Comparison of ENCODE assay signal across 8 cellular contexts in the genomic region with DNA sequence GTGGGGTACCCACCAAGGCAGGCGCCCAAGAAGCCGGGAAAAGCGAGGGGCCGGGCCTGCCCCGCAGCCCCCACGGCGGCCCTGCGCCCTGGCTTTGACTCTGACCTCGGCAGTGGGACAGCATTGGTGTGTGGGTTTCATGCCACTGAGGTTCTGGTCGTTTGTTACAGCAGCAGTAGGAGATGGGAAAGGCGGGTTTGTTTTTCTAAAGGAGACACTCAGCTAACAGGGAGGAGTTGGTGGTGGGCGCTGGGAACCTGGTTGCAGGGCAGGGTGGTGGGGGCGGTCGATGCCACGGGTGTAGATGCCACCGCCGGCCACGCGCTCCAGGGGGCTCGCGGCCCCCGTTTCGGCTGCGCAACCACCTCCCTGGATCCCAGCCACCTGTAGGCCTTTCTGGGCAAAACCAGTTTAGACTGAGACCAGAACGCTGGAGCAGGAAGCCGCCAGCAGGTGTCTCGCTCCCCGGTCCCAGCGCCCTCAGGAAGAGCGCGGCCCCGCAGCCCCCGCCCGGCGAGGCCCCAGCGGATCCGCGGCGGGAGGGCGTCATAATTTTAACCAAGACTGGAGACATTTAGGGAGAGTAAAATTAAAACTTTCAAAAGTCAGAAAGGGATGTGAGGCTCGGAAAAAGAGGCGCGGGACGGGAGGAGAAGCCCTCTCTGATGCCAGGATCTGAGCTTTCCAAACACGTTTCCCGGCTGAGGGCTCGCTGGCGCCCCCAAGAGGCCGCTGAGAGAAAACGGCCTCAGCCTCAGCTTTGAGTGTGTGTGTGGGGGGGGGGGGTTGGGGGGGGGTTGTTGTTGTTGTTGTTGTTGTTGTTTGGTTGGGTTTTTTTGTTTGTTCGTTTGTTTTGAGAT. TPM values are rescaled to one million over a fixed set of nuclear protein-coding genes. Genes with fewer than 3 reads are reported as not detected.
DNase-seq lines count a peak whose midpoint lies in the region; ATAC-seq, FAIRE-seq and TF ChIP-seq lines count a peak whose summit lies in the region.

No MANE protein-coding gene starts in this region.

- peak; percentile 53 to 68 for ATAC-seq in CD4-positive, CD25-positive, alpha-beta regulatory T cell (ENCODE audit: low read depth in 2 of 2)
- ATAC-seq in IMR-90 (ENCODE audit: low read depth) (peak; percentile 99), omental fat pad (ENCODE audit: low FRiP score) (peak; percentile 96)

- POLR2A ChIA-PET in IMR-90 (lab: Charles Lee; ENCODE audit: unreplicated experiment), result interaction anchor here (0.6 to 1.2 kb wide), 3 partner anchors 39 to 819 kb away, joined by 3 to 5 read pairs (median 4); no protein-coding TSS in a partner anchor
- POLR2A ChIA-PET in PC-9 (lab: Charles Lee; ENCODE audit: unreplicated experiment), result interaction anchor here (0.5 to 0.6 kb wide), 2 partner anchors 106 to 440 kb away, joined by 3 read pairs; no protein-coding TSS in a partner anchor

- H3F3A ChIP-seq in PC-9 (ENCODE audit: insufficient read depth, low read depth), result no peaks in the 10 kb centered on the region

- TF ChIP-seq CTCF in GM20000 (IDR thresholded peaks at IDR 0.05; ENCODE audit: extremely low read depth, missing control alignments) (peak; percentile 55), IMR-90 (conservative IDR thresholded peaks at IDR 0.05; ENCODE audit: low read depth, low read length) (peak; percentile 58), PC-9 (conservative IDR thresholded peaks at IDR 0.05) (peak; percentile 80), omental fat pad (IDR thresholded peaks at IDR 0.05) (peak in 2 of 3 donors; percentile 32 to 46), tibial nerve (IDR thresholded peaks at IDR 0.05) (peak; percentile 66 to 93 (median 83))

- FAIRE-seq in frontal cortex (lab: Jason Lieb, UNC), result no peak

- peak; percentile 47 for TF ChIP-seq RAD21 in IMR-90 (IDR thresholded peaks at IDR 0.05; ENCODE audit: low read length)

- H2AK5ac ChIP-seq in IMR-90 (ENCODE audit: low read depth, low read length), result no peak overlapping the region

- peak overlapping the region; percentile 87 for H3K23ac ChIP-seq in IMR-90 (ENCODE audit: low read depth, low read length)

- no peaks in the 10 kb centered on the region for H3K36me3 Mint-ChIP-seq in CD4-positive, CD25-positive, alpha-beta regulatory T cell

- H2BK5ac ChIP-seq in IMR-90 (ENCODE audit: low read depth, low read length, poor library complexity, severe bottlenecking), result peak overlapping the region; percentile 32

- peaks cover 0 to 5% (median 0%) of the 10 kb centered on the region in 4 donors for H3K4me1 Mint-ChIP-seq in CD4-positive, CD25-positive, alpha-beta regulatory T cell

- no peaks in the 10 kb centered on the region for H3K9me3 ChIP-seq in CD4-positive, CD25-positive, alpha-beta regulatory T cell (ENCODE audit: control insufficient read depth in 2 of 2, low read length in 2 of 2)
- no peaks in the 10 kb centered on the region for H3K9me3 ChIP-seq in IMR-90 (ENCODE audit: control insufficient read depth, insufficient read depth, low read length)
- no peaks in the 10 kb centered on the region for H3K9me3 ChIP-seq in PC-9 (ENCODE audit: insufficient read depth, low read depth)
- H3K9me3 ChIP-seq in tibial nerve, result no peaks in the 10 kb centered on the region

- in situ Hi-C loops in IMR-90 (cut with MboI; ENCODE audit: low sequenced_read_pairs), result loop anchor here (5.0 kb wide), 1 partner anchor 36 kb away; a partner anchor contains a TSS

- H3K14ac ChIP-seq in IMR-90 (replicated peaks; ENCODE audit: low read depth, low read length), result peak overlapping the region; percentile 90

- H3K27me3 ChIP-seq in CD4-positive, CD25-positive, alpha-beta regulatory T cell (ENCODE audit: control insufficient read depth, insufficient read depth, low read length), result no peaks in the 10 kb centered on the region
- peaks cover 6% of the 10 kb centered on the region for H3K27me3 ChIP-seq in IMR-90 (ENCODE audit: control insufficient read depth, insufficient read depth, low read length)
- no peaks in the 10 kb centered on the region for H3K27me3 ChIP-seq in PC-9 (ENCODE audit: insufficient read depth, low read depth)
- no peaks in the 10 kb centered on the region for H3K27me3 ChIP-seq in tibial nerve

- TF ChIP-seq POLR2A in IMR-90 (IDR thresholded peaks at IDR 0.05; ENCODE audit: low read depth, low read length), result no peak; the same call in 1 of the 2 replicates
- no peak for TF ChIP-seq POLR2A in tibial nerve (IDR thresholded peaks at IDR 0.05)

- H3K4me2 ChIP-seq in IMR-90 (ENCODE audit: low read depth, low read length) (peak overlapping the region; percentile 53), PC-9 (peak overlapping the region; percentile 77)

- H3K9me3 Mint-ChIP-seq in CD4-positive, CD25-positive, alpha-beta regulatory T cell, result no peaks in the 10 kb centered on the region

- peak overlapping the region in 1 of 4 donors; percentile 28 for H3K4me3 Mint-ChIP-seq in CD4-positive, CD25-positive, alpha-beta regulatory T cell

- H2BK15ac ChIP-seq in IMR-90 (ENCODE audit: low read depth, low read length), result peak overlapping the region; percentile 62; the same call in 1 of the 3 replicates

- H2BK120ac ChIP-seq in IMR-90 (ENCODE audit: low read depth, low read length), result peak overlapping the region; percentile 89

- H4K20me1 ChIP-seq in IMR-90 (ENCODE audit: insufficient read depth, low read length), result no peaks in the 10 kb centered on the region
- no peaks in the 10 kb centered on the region for H4K20me1 ChIP-seq in PC-9 (ENCODE audit: insufficient read depth)

- H2BK20ac ChIP-seq in IMR-90 (ENCODE audit: low read depth, low read length), result peak overlapping the region; percentile 82

- H3K79me1 ChIP-seq in IMR-90 (ENCODE audit: low read depth in 1 of 2, low read length in 2 of 2), result no peaks in the 10 kb centered on the region

- H4K91ac ChIP-seq in IMR-90 (ENCODE audit: insufficient read depth, low read depth, low read length), result peak overlapping the region; percentile 70; the same call in 1 of the 2 replicates

- CTCF ChIA-PET in IMR-90 (lab: Yijun Ruan, JAX) (interaction anchor here (0.6 to 1.7 kb wide), 13 partner anchors 10 to 241 kb away, joined by 3 to 9 read pairs (median 3); no protein-coding TSS in a partner anchor), PC-9 (lab: Charles Lee) (interaction anchor here (0.6 to 2.1 kb wide), 25 partner anchors 12 to 512 kb away, joined by 3 to 15 read pairs (median 4); a partner anchor contains a TSS)

- no peaks in the 10 kb centered on the region for H3K36me3 ChIP-seq in CD4-positive, CD25-positive, alpha-beta regulatory T cell (ENCODE audit: control insufficient read depth, insufficient read depth, low read length)
- H3K36me3 ChIP-seq in IMR-90 (ENCODE audit: control insufficient read depth, insufficient read depth, low read length) (no peaks in the 10 kb centered on the region), PC-9 (ENCODE audit: low read depth) (no peaks in the 10 kb centered on the region), tibial nerve (no peaks in the 10 kb centered on the region)

- intact Hi-C loops in IMR-90 (cut with micrococcal nuclease), result loop anchor here (1.0 to 10.0 kb wide), 2 partner anchors 37 to 327 kb away; a partner anchor contains a TSS
- intact Hi-C loops in PC-9 (cut with micrococcal nuclease; ENCODE audit: unreplicated experiment), result loop anchor here (1.0 kb wide), 1 partner anchor 179 kb away; no protein-coding TSS in a partner anchor

- no peak overlapping the region for H3K27ac ChIP-seq in CD4-positive, CD25-positive, alpha-beta regulatory T cell (ENCODE audit: insufficient read depth, low read length, poor library complexity, severe bottlenecking)
- H3K27ac ChIP-seq in IMR-90 (ENCODE audit: insufficient read depth, low read length), result peak overlapping the region; percentile 23; the same call in 1 of the 2 replicates
- peak overlapping the region; percentile 57 for H3K27ac ChIP-seq in PC-9
- peak overlapping the region; percentile 6 to 87 (median 51) for H3K27ac ChIP-seq in tibial nerve

- no peaks in the 10 kb centered on the region for H3K79me2 ChIP-seq in PC-9 (ENCODE audit: low read depth)

- dilution Hi-C loops in IMR-90 (cut with HindIII; ENCODE audit: low sequenced_read_pairs, unreplicated experiment), result no loop called here

- H3K9me2 ChIP-seq in PC-9 (ENCODE audit: insufficient read depth), result no peaks in the 10 kb centered on the region

- H3K27ac Mint-ChIP-seq in CD4-positive, CD25-positive, alpha-beta regulatory T cell, result no peak overlapping the region

- no peak overlapping the region for H4K5ac ChIP-seq in IMR-90 (ENCODE audit: low read depth, low read length)

- H2AK9ac ChIP-seq in IMR-90 (replicated peaks; ENCODE audit: low read depth, low read length, poor library complexity), result peak overlapping the region; percentile 95

- peak overlapping the region; percentile 75; the same call in 1 of the 2 replicates for H3K56ac ChIP-seq in IMR-90 (ENCODE audit: extremely low read depth, insufficient read depth, low read length)

- BruUV-seq in IMR-90 (replicated peaks; lab: Mats Ljungman, UMichigan) (no TSS peak), PC-9 (replicated peaks; lab: Mats Ljungman, UMichigan) (TSS peak; percentile 90)

- no peaks in the 10 kb centered on the region for H3K4me1 ChIP-seq in CD4-positive, CD25-positive, alpha-beta regulatory T cell (ENCODE audit: control insufficient read depth, insufficient read depth, low read length, poor library complexity, severe bottlenecking)
- H3K4me1 ChIP-seq in IMR-90 (ENCODE audit: control insufficient read depth, insufficient read depth, low read length) (no peaks in the 10 kb centered on the region), PC-9 (replicated peaks; ENCODE audit: insufficient read depth) (no peaks in the 10 kb centered on the region), tibial nerve (peaks cover 0 to 12% (median 3%) of the 10 kb centered on the region in 4 donors)

- H3K9me1 ChIP-seq in IMR-90 (ENCODE audit: insufficient read depth, low read length), result 0 out of 2 replicates have a peak, but pooled peaks cover 2% of the 10 kb centered on the region

- no peak overlapping the region for H3K4me3 ChIP-seq in CD4-positive, CD25-positive, alpha-beta regulatory T cell (ENCODE audit: low read depth, low read length)
- H3K4me3 ChIP-seq in IMR-90 (ENCODE audit: insufficient read depth, low read depth, low read length) (peak overlapping the region; percentile 53), PC-9 (peak overlapping the region; percentile 70), tibial nerve (peak overlapping the region; percentile 25 to 53 (median 45))

- peak in 1 of 3 donors; percentile 61 for DNase-seq in CD4-positive, CD25-positive, alpha-beta regulatory T cell
- peak; percentile 86 for DNase-seq in GM20000 (ENCODE audit: low spot score)
- peak; percentile 74 for DNase-seq in IMR-90
- DNase-seq in PC-9, result peak; percentile 60 to 83
- DNase-seq in activated effector memory CD4-positive, alpha-beta T cell treated with Interleukin-2 at 50 U/mL for 16 hours, result peak; percentile 20
- peak; percentile 63 to 84 for DNase-seq in frontal cortex (ENCODE audit: low spot score in 2 of 2)
- DNase-seq in omental fat pad (ENCODE audit: low spot score), result no peak
- peak; percentile 42 to 47 for DNase-seq in tibial nerve (ENCODE audit: low spot score in 2 of 2)

- H2AFZ ChIP-seq in IMR-90 (replicated peaks; ENCODE audit: low read length, poor library complexity) (peak overlapping the region; percentile 99), PC-9 (peak overlapping the region; percentile 98)

- WGBS in IMR-90 (ENCODE audit: extremely low coverage in 2 of 2, insufficient read length in 1 of 2), 2 experiments, result 87% methylated on average over 8 of the region's 51 CpGs; no CpG with 5 or more reads in 1 of the 2 experiments
- WGBS in tibial nerve, 2 donors, result 21 to 23% methylated on average over 45 to 47 of the region's 51 CpGs

- peaks cover 21% of the 10 kb centered on the region for H3K27me3 Mint-ChIP-seq in CD4-positive, CD25-positive, alpha-beta regulatory T cell

- H4K8ac ChIP-seq in IMR-90 (ENCODE audit: low read depth in 2 of 2, low read length in 2 of 2), result peak overlapping the region in 1 of 2 experiments; percentile 87; a peak in 3 of 4 replicates

- H3K4ac ChIP-seq in IMR-90 (ENCODE audit: low read depth, low read length), result peak overlapping the region; percentile 79

- H3K9ac ChIP-seq in IMR-90 (ENCODE audit: low read depth, low read length), result 0 out of 2 replicates have a peak overlapping the region, but pooled peaks have one; percentile 25

- no peak overlapping the region for H3K18ac ChIP-seq in IMR-90 (ENCODE audit: low read depth, low read length)

- TF ChIP-seq EP300 in tibial nerve (IDR thresholded peaks at IDR 0.05), result peak in 1 of 2 donors; percentile 47

RNA-seq across cellular contexts. Expression of a gene that starts 17.4 kb away (rescaled TPM):
- not detected for total RNA-seq in CD4-positive, CD25-positive, alpha-beta regulatory T cell
- polyA plus RNA-seq in CD4-positive, CD25-positive, alpha-beta regulatory T cell, result not detected
- total RNA-seq in IMR-90 (2012; rRNA removed) (not detected in 2 replicates), PC-9 (2021) (not detected in 2 replicates), frontal cortex (1.6 TPM), omental fat pad (100 to 1,000 TPM; 132 to 584 (median 435) TPM), tibial nerve (100 to 1,000 TPM in 1 of 4 donors, 10 to 100 TPM in 3; 18.8 to 135 (median 61.6) TPM)
- polyA plus RNA-seq in IMR-90 (2012; rRNA removed), result not detected in 2 replicates
- 0.12 TPM in 1 of 2 replicates, not detected in the other for polyA plus RNA-seq in IMR-90 (2012; cell fraction: cytosol; rRNA removed)
- polyA plus RNA-seq in IMR-90 (2012; cell fraction: nucleus; rRNA removed; ENCODE audit: low replicate concordance), result not detected in 2 replicates

RNA-seq across cellular contexts. Expression of a gene that starts 36.4 kb away (rescaled TPM):
- total RNA-seq in CD4-positive, CD25-positive, alpha-beta regulatory T cell, result 0.22 TPM
- 1 to 10 TPM in 2 of 4 donors, under 1 TPM in 1, not detected in 1; 0.23 to 2.4 (median 1.0) TPM for polyA plus RNA-seq in CD4-positive, CD25-positive, alpha-beta regulatory T cell
- total RNA-seq in IMR-90 (2012; rRNA removed) (927 and 997 TPM in 2 replicates), PC-9 (2021) (42.2 and 47.9 TPM in 2 replicates), frontal cortex (33.0 TPM), omental fat pad (100 to 1,000 TPM; 316 to 921 (median 720) TPM), tibial nerve (100 to 1,000 TPM; 245 to 506 (median 331) TPM)
- 1,040 and 1,386 TPM in 2 replicates for polyA plus RNA-seq in IMR-90 (2012; rRNA removed)
- polyA plus RNA-seq in IMR-90 (2012; cell fraction: cytosol; rRNA removed), result 740 and 1,531 TPM in 2 replicates
- polyA plus RNA-seq in IMR-90 (2012; cell fraction: nucleus; rRNA removed; ENCODE audit: low replicate concordance), result 748 and 1,694 TPM in 2 replicates

Comparison
In these comparisons a context has a peak if more than half of its experiments do, and no peak if none do; other contexts are left out.
1. RNA of a gene that starts 36.4 kb away (total RNA-seq): 927 to 997 TPM in IMR-90, 316 to 921 TPM in omental fat pad, 245 to 506 TPM in tibial nerve, 42.2 to 47.9 TPM in PC-9 and 33.0 TPM in frontal cortex (single experiment); 0.22 TPM in CD4-positive, CD25-positive, alpha-beta regulatory T cell (single experiment); every median in the first group is over 10 times any median in the second.
2. Peak in every context shown above with its lines, with median percentiles within 50 percentile points of each other: ATAC-seq and CTCF ChIP-seq.